In the genomic region with DNA sequence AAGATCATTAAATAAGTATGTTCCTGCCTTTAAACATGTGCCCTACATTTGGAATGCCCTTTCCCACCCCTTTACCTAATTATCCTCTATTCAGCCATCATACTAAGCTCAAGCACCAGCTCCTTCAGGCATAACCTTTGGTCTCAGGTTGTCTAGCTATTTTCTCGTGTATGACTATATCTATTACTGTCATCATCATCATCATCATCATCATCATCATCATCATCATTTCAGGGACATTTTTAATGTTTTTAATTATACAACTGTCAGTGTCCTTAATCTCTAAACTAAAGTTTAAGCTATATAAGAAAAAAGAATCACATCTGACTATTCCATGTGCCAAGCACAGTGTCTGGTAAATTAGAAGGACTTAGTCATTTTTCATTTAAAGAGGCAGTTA, we compare ENCODE assay signal across 12 cellular contexts.
"Had no signal": no experiment of that assay in that cellular context is flagged by ENCODE, and none has a peak within 500 bp of the region (broad histone marks: within the 10 kb centered on the region; RNA-seq: fewer than 3 reads in every experiment).

No MANE protein-coding gene starts in this region.

- DNase-seq: NCI-H187; NCI-H2029; NCI-H2171; NCI-H510A; NCI-H524 treated with DMSO at 0.1 percent for 48 hours; NK-92 treated with Interleukin-12 subunit alpha and Interleukin-12 subunit beta, amount 100 ng/mL, for 24 hours; SK-N-SH had no signal

- H3K4me1 Mint-ChIP-seq: IgD-negative memory B cell had no signal

- ATAC-seq: K562, Panc1 had no signal

- H3K4me3 Mint-ChIP-seq: IgD-negative memory B cell had no signal

- H3K27me3 Mint-ChIP-seq: IgD-negative memory B cell had no signal

- H3K27ac Mint-ChIP-seq: IgD-negative memory B cell had no signal

- H3K9ac ChIP-seq: KMS-11, SK-N-SH had no signal

- H3K27ac ChIP-seq: KMS-11, RWPE1 had no signal

- H3K4me3 ChIP-seq: K562 had no signal

- H3K36me3 Mint-ChIP-seq: IgD-negative memory B cell had no signal

- H3K4me2 ChIP-seq: KMS-11, SK-N-SH had no signal

- H3K9me3 ChIP-seq: SK-N-SH had no signal

- H3K9me2 ChIP-seq: SK-N-SH had no signal

- FAIRE-seq: K562 had no signal
